8 cellular contexts compared by ENCODE assay signal in the genomic region with DNA sequence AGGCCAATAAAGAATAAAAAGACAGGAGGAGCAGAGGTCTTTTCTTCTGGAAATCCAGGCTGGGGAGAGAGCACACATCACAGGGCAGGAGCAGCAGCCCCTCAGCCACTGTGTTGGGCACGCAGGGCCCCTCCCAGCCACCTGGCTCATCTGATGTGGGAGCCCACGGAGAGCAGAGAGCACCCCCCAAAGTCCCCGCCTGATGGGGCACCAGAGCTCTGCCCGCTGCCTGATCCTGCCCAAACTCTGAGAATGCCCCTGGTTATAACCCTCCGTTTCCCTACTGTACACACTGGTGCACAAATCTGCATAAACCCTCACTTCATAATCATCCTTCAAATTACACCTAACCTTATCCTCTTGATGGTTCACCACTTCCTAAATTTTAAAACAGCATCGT.
DNase-seq lines count a peak whose midpoint lies in the region; ATAC-seq and TF ChIP-seq lines count a peak whose summit lies in the region.
"Had no signal": no experiment of that assay in that cellular context is flagged by ENCODE, and none has a peak within 500 bp of the region (broad histone marks: within the 10 kb centered on the region; RNA-seq: fewer than 3 reads in every experiment).

No MANE protein-coding gene starts in this region.

- H3K4me3 ChIP-seq in RWPE2 (ENCODE audit: severe bottlenecking): no peak overlapping the region
- H3K4me3 ChIP-seq in heart right ventricle: no peak overlapping the region
- no peak overlapping the region for H3K4me3 ChIP-seq in stomach

- TF ChIP-seq EP300 in stomach (IDR thresholded peaks at IDR 0.05): no peak

- peak; percentile 16 for DNase-seq in RWPE2 (ENCODE audit: low spot score)
- DNase-seq in heart right ventricle: no peak
- no peak for DNase-seq in stomach
- DNase-seq in ecto neural progenitor cell (ENCODE audit: low spot score): no peak
- DNase-seq in AG20443 (ENCODE audit: low spot score): no peak
- DNase-seq: WERI-Rb-1 had no signal

- no peak for TF ChIP-seq CTCF in RWPE2 (IDR thresholded peaks at IDR 0.05; ENCODE audit: poor library complexity, severe bottlenecking)
- no peak for TF ChIP-seq CTCF in heart right ventricle (IDR thresholded peaks at IDR 0.05)
- no peak for TF ChIP-seq CTCF in stomach (IDR thresholded peaks at IDR 0.05)

- ATAC-seq in HG02642 (IDR thresholded peaks at IDR 0.05; ENCODE audit: poor library complexity, unreplicated experiment) (peak; percentile 21), RWPE2 (ENCODE audit: low read depth) (no peak), heart right ventricle (no peak), GM18868 (IDR thresholded peaks at IDR 0.05; ENCODE audit: unreplicated experiment) (no peak)

- H3K36me3 ChIP-seq in RWPE2 (ENCODE audit: low read depth) (no peaks in the 10 kb centered on the region), heart right ventricle (no peaks in the 10 kb centered on the region), stomach (no peaks in the 10 kb centered on the region)
- H3K36me3 ChIP-seq: WERI-Rb-1 had no signal

- no peaks in the 10 kb centered on the region for H3K27me3 ChIP-seq in RWPE2 (ENCODE audit: insufficient read depth, poor library complexity, severe bottlenecking)
- H3K27me3 ChIP-seq in heart right ventricle: no peaks in the 10 kb centered on the region
- no peaks in the 10 kb centered on the region for H3K27me3 ChIP-seq in stomach

- H3K27ac ChIP-seq in RWPE2 (ENCODE audit: poor library complexity, severe bottlenecking) (no peak overlapping the region), heart right ventricle (peak overlapping the region in 9 of 10 donors; percentile 18 to 87 (median 55)), stomach (peak overlapping the region in 4 of 5 donors; percentile 34 to 79 (median 67))
- H3K27ac ChIP-seq: WERI-Rb-1 had no signal

- H3K9me3 ChIP-seq in RWPE2 (ENCODE audit: severe bottlenecking) (no peaks in the 10 kb centered on the region), heart right ventricle (no peaks in the 10 kb centered on the region), stomach (no peaks in the 10 kb centered on the region)

- peaks cover 10% of the 10 kb centered on the region for H3K4me1 ChIP-seq in RWPE2 (ENCODE audit: insufficient read depth, poor library complexity, severe bottlenecking)
- H3K4me1 ChIP-seq in heart right ventricle: peaks cover 8 to 98% (median 87%) of the 10 kb centered on the region in 9 donors
- H3K4me1 ChIP-seq in stomach: peaks cover 33 to 99% (median 78%) of the 10 kb centered on the region in 4 donors

- WGBS in heart right ventricle, 2 donors: 89 to 90% methylated on average over 6 of the region's 6 CpGs
- WGBS in stomach, 5 donors: 75 to 90% (median 85%) methylated on average over 6 of the region's 6 CpGs

- intact Hi-C loops in heart right ventricle (cut with DNase I): no loop called here
- intact Hi-C loops in stomach (cut with DNase I; ENCODE audit: low total_unique reads): no loop called here

- no peak for TF ChIP-seq POLR2A in stomach (IDR thresholded peaks at IDR 0.05)
